In genomic region chr12:10617868-10618267, GRCh38 we compare ENCODE assay signal across 25 cellular contexts. TPM values are rescaled to one million over a fixed set of nuclear protein-coding genes. Genes with fewer than 3 reads are reported as not detected.
DNase-seq lines count a peak whose midpoint lies in the region; ATAC-seq, FAIRE-seq and TF ChIP-seq lines count a peak whose summit lies in the region.
"Had no signal": no experiment of that assay in that cellular context is flagged by ENCODE, and none has a peak within 500 bp of the region (broad histone marks: within the 10 kb centered on the region; RNA-seq: fewer than 3 reads in every experiment).

No MANE protein-coding gene starts in this region.

- no peak overlapping the region for H2BK15ac ChIP-seq in H1 (ENCODE audit: low read length)

- TF ChIP-seq POLR2A in H1 (IDR thresholded peaks at IDR 0.05; ENCODE audit: control extremely low read depth in 1 of 2, low read depth in 2 of 2, low read length in 2 of 2), result no peak

- H4K8ac ChIP-seq in H1 (ENCODE audit: extremely low read depth, insufficient read depth, low read length), result no peak overlapping the region
- H4K8ac ChIP-seq in trophoblast cell (ENCODE audit: low read depth, low read length), result no peak overlapping the region

- H3K4ac ChIP-seq in H1 (replicated peaks; ENCODE audit: insufficient read length, low read depth, low read length) (no peak overlapping the region), trophoblast cell (ENCODE audit: low read depth, low read length) (no peak overlapping the region)

- no peak overlapping the region for H2BK5ac ChIP-seq in H1 (ENCODE audit: low read depth, low read length)
- H2BK5ac ChIP-seq in trophoblast cell (ENCODE audit: low read depth, low read length, poor library complexity), result no peak overlapping the region

- 89% methylated on average over 6 of the region's 6 CpGs; no CpG with 5 or more reads in 1 of the 2 experiments for WGBS in H1 (ENCODE audit: extremely low coverage in 1 of 2, insufficient coverage in 1 of 2, insufficient read length in 1 of 2, insufficient replicate concordance in 2 of 2, low coverage in 1 of 2, low lambda C conversion rate in 2 of 2, missing lambda C conversion rate in 1 of 2), 2 experiments
- no CpG with 5 or more reads among the region's 6 CpGs for WGBS in trophoblast cell (ENCODE audit: extremely low coverage, insufficient coverage, insufficient read length)

- H3K9me3 ChIP-seq in RWPE2 (ENCODE audit: severe bottlenecking) (no peaks in the 10 kb centered on the region), H1 (ENCODE audit: insufficient read depth in 2 of 2, low read depth in 1 of 2, low read length in 1 of 2) (no peaks in the 10 kb centered on the region), trophoblast cell (ENCODE audit: insufficient read depth, low read depth, low read length) (no peaks in the 10 kb centered on the region)
- H3K9me3 ChIP-seq: esophagus squamous epithelium had no signal

- no peaks in the 10 kb centered on the region for H3K27me3 Mint-ChIP-seq in osteocyte (ENCODE audit: unreplicated experiment)
- H3K27me3 Mint-ChIP-seq: effector memory CD8-positive, alpha-beta T cell had no signal

- H3K27ac ChIP-seq in RWPE2 (ENCODE audit: poor library complexity, severe bottlenecking) (peak overlapping the region; percentile 19), H1 (ENCODE audit: low read depth, low read length) (no peak overlapping the region), trophoblast cell (ENCODE audit: low read depth, low read length) (no peak overlapping the region)
- H3K27ac ChIP-seq: esophagus squamous epithelium had no signal

- H2AK5ac ChIP-seq in H1 (ENCODE audit: low read depth, low read length) (no peak overlapping the region), trophoblast cell (ENCODE audit: low read length) (no peak overlapping the region)

- peaks cover 15% of the 10 kb centered on the region for H3K4me1 Mint-ChIP-seq in osteocyte (ENCODE audit: unreplicated experiment)

- ATAC-seq in RWPE2 (ENCODE audit: low read depth) (no peak), GM18861 (IDR thresholded peaks at IDR 0.05; ENCODE audit: unreplicated experiment) (no peak)
- ATAC-seq: activated naive CD4-positive, alpha-beta T cell treated with anti-CD3 and anti-CD28 coated beads, Interleukin-2, amount 50 U/mL, for 72 hours; CD8-positive, alpha-beta T cell; effector memory CD8-positive, alpha-beta T cell; natural killer cell had no signal

- no peak overlapping the region for H3K56ac ChIP-seq in H1 (replicated peaks; ENCODE audit: insufficient read length, low read depth, low read length)

- peak overlapping the region; percentile 19 for H3K27ac Mint-ChIP-seq in osteocyte (ENCODE audit: unreplicated experiment)
- H3K27ac Mint-ChIP-seq: activated naive CD4-positive, alpha-beta T cell treated with anti-CD3 and anti-CD28 coated beads, Interleukin-2, amount 50 U/mL, for 72 hours; CD8-positive, alpha-beta T cell; effector memory CD8-positive, alpha-beta T cell; IgD-negative memory B cell; natural killer cell; T-helper 1 cell treated with Interleukin-12 subunit alpha and Interleukin-12 subunit beta and Interleukin-4 antibody, amounts not matched to agents 30 μg/mL and 1 μg/mL, for 36 hours had no signal

- H2BK120ac ChIP-seq in H1 (replicated peaks; ENCODE audit: low read depth, low read length) (no peak overlapping the region), trophoblast cell (ENCODE audit: insufficient read depth, low read length, poor library complexity) (no peak overlapping the region)

- no peak overlapping the region for H3K4me3 Mint-ChIP-seq in osteocyte (ENCODE audit: unreplicated experiment)
- H3K4me3 Mint-ChIP-seq: CD8-positive, alpha-beta T cell; effector memory CD8-positive, alpha-beta T cell; IgD-negative memory B cell; natural killer cell; T-helper 1 cell treated with Interleukin-12 subunit alpha and Interleukin-12 subunit beta and Interleukin-4 antibody, amounts not matched to agents 30 μg/mL and 1 μg/mL, for 36 hours had no signal

- no peak for TF ChIP-seq CTCF in RWPE2 (IDR thresholded peaks at IDR 0.05; ENCODE audit: poor library complexity, severe bottlenecking)
- no peak for TF ChIP-seq CTCF in H1 (IDR thresholded peaks at IDR 0.05; ENCODE audit: control extremely low read depth in 1 of 3, insufficient read depth in 1 of 3, low read depth in 1 of 3, low read length in 3 of 3)
- TF ChIP-seq CTCF in osteocyte (IDR thresholded peaks at IDR 0.05), result no peak

- H4K20me1 ChIP-seq in H1 (replicated peaks in 1 of 2; ENCODE audit: control insufficient read depth in 1 of 2, insufficient read depth in 2 of 2, low read length in 2 of 2), result no peaks in the 10 kb centered on the region

- H3K4me2 ChIP-seq in H1 (ENCODE audit: insufficient read depth in 1 of 2, low read depth in 2 of 2, low read length in 2 of 2) (no peak overlapping the region), trophoblast cell (ENCODE audit: low read length) (no peak overlapping the region)

- no peak overlapping the region for H3K9ac ChIP-seq in H1 (replicated peaks in 1 of 4; ENCODE audit: extremely low read depth in 1 of 4, low read depth in 3 of 4, low read length in 3 of 4)
- H3K9ac ChIP-seq in trophoblast cell (ENCODE audit: low read length), result no peak overlapping the region

- no peaks in the 10 kb centered on the region for H3K23me2 ChIP-seq in H1 (ENCODE audit: low read depth, low read length)

- H3K18ac ChIP-seq in H1 (ENCODE audit: extremely low read depth, low read length) (no peak overlapping the region), trophoblast cell (ENCODE audit: low read length) (no peak overlapping the region)

- H4K91ac ChIP-seq in H1 (replicated peaks; ENCODE audit: insufficient read length, low read length) (no peak overlapping the region), trophoblast cell (ENCODE audit: low read depth, low read length) (no peak overlapping the region)

- POLR2A ChIA-PET in H1 (lab: Charles Lee; ENCODE audit: partially characterized antibody), result no interaction called here

- H4K5ac ChIP-seq in H1 (ENCODE audit: insufficient read length, low read depth, low read length), result no peak overlapping the region

- CTCF ChIA-PET in H1 (lab: Charles Lee; ENCODE audit: partially characterized antibody), result interaction anchor here (0.9 kb wide), 1 partner anchor 10 kb away, joined by 3 read pairs; no protein-coding TSS in a partner anchor

- H3K4me3 ChIP-seq in RWPE2 (ENCODE audit: severe bottlenecking) (no peak overlapping the region), H1 (ENCODE audit: extremely low read depth in 1 of 4, insufficient read depth in 2 of 4, low read depth in 3 of 4, low read length in 4 of 4) (no peak overlapping the region), trophoblast cell (ENCODE audit: low read depth, low read length) (no peak overlapping the region)
- H3K4me3 ChIP-seq: esophagus squamous epithelium had no signal

- H3K9me3 Mint-ChIP-seq in osteocyte (ENCODE audit: unreplicated experiment), result no peaks in the 10 kb centered on the region
- H3K9me3 Mint-ChIP-seq: activated naive CD4-positive, alpha-beta T cell treated with anti-CD3 and anti-CD28 coated beads, Interleukin-2, amount 50 U/mL, for 72 hours; CD8-positive, alpha-beta T cell; effector memory CD8-positive, alpha-beta T cell; natural killer cell; T-helper 1 cell treated with Interleukin-12 subunit alpha and Interleukin-12 subunit beta and Interleukin-4 antibody, amounts not matched to agents 30 μg/mL and 1 μg/mL, for 36 hours had no signal

- no peak overlapping the region for H4K12ac ChIP-seq in trophoblast cell (ENCODE audit: low read depth, low read length)

- H3K36me3 Mint-ChIP-seq in osteocyte (ENCODE audit: unreplicated experiment), result no peaks in the 10 kb centered on the region
- H3K36me3 Mint-ChIP-seq: IgD-negative memory B cell had no signal

- H3K36me3 ChIP-seq in RWPE2 (ENCODE audit: low read depth) (no peaks in the 10 kb centered on the region), H1 (ENCODE audit: control insufficient read depth in 2 of 4, insufficient read depth in 4 of 4, low read length in 3 of 4) (no peaks in the 10 kb centered on the region), trophoblast cell (ENCODE audit: control insufficient read depth in 1 of 2, insufficient read depth in 2 of 2, low read length in 2 of 2) (no peaks in the 10 kb centered on the region)

- no peak overlapping the region for H3K14ac ChIP-seq in H1 (ENCODE audit: insufficient read length)
- no peak overlapping the region for H3K14ac ChIP-seq in trophoblast cell (ENCODE audit: low read length)

- no peak for TF ChIP-seq EP300 in H1 (IDR thresholded peaks at IDR 0.05; ENCODE audit: borderline replicate concordance in 1 of 2, low read depth in 2 of 2, low read length in 2 of 2)

- H2BK20ac ChIP-seq in H1 (ENCODE audit: low read length), result no peak overlapping the region

- H2AFZ ChIP-seq in H1 (ENCODE audit: low read length) (0 out of 2 replicates have a peak overlapping the region, but pooled peaks have one; percentile 9), trophoblast cell (ENCODE audit: insufficient read depth, low read length, poor library complexity) (no peak overlapping the region)

- H3K27me3 ChIP-seq in RWPE2 (ENCODE audit: insufficient read depth, poor library complexity, severe bottlenecking) (no peaks in the 10 kb centered on the region), H1 (replicated peaks in 1 of 4; ENCODE audit: control insufficient read depth in 3 of 4, extremely low read depth in 1 of 4, insufficient read depth in 3 of 4, low read length in 3 of 4) (no peaks in the 10 kb centered on the region), trophoblast cell (ENCODE audit: insufficient read depth, low read length) (no peaks in the 10 kb centered on the region)
- H3K27me3 ChIP-seq: esophagus squamous epithelium had no signal

- TF ChIP-seq RAD21 in H1 (IDR thresholded peaks at IDR 0.05 in 1 of 2, conservative IDR thresholded peaks at IDR 0.05 in 1 of 2; ENCODE audit: low read depth in 2 of 2, low read length in 2 of 2), result no peak

- DNase-seq in Ammon's horn (ENCODE audit: low spot score) (peak; percentile 19), RWPE2 (ENCODE audit: low spot score) (no peak), H1 (ENCODE audit: low read depth in 1 of 2, low spot score in 2 of 2) (no peak), osteocyte (ENCODE audit: extremely low spot score, unreplicated experiment) (no peak), trophoblast cell (no peak), UCSD-AML1 (lab: John Stamatoyannopoulos, UW; ENCODE audit: unreplicated experiment) (no peak)
- no peak for DNase-seq in activated CD4-positive, CD25-positive, alpha-beta regulatory T cell treated with anti-CD3 and anti-CD28 coated beads, Interleukin-2, amount 50 U/mL, for 72 hours
- DNase-seq: activated CD4-positive, alpha-beta T cell treated with anti-CD3 and anti-CD28 coated beads, Interleukin-2, amount 50 U/mL, for 1 hour; CD8-positive, alpha-beta T cell; DMS153; effector memory CD8-positive, alpha-beta T cell; esophagus squamous epithelium; GDM1; MM.1S; natural killer cell; NCI-H146; NCI-H2171; NCI-H526; SHP77 treated with DMSO at 0.1 percent for 48 hours; substantia nigra had no signal

- H3K79me1 ChIP-seq in H1 (ENCODE audit: low read depth, low read length), result no peaks in the 10 kb centered on the region
- peaks cover 2% of the 10 kb centered on the region for H3K79me1 ChIP-seq in trophoblast cell (ENCODE audit: low read length)

- H3K4me1 ChIP-seq in RWPE2 (ENCODE audit: insufficient read depth, poor library complexity, severe bottlenecking) (peaks cover 8% of the 10 kb centered on the region), H1 (replicated peaks in 1 of 4; ENCODE audit: control insufficient read depth in 3 of 4, insufficient read depth in 4 of 4, low read length in 3 of 4) (peaks cover 0 to 3% (median 0%) of the 10 kb centered on the region in 4 experiments; a peak in 2 of 7 replicates), trophoblast cell (ENCODE audit: control insufficient read depth in 1 of 2, insufficient read depth in 2 of 2, low read length in 2 of 2) (no peaks in the 10 kb centered on the region)

- H3K23ac ChIP-seq in H1 (ENCODE audit: insufficient read length), result no peak overlapping the region
- H3K23ac ChIP-seq in trophoblast cell (ENCODE audit: low read length), result no peak overlapping the region

- peaks cover 0 to 5% of the 10 kb centered on the region in 2 experiments; a peak in 2 of 4 replicates for H3K79me2 ChIP-seq in H1 (ENCODE audit: control insufficient read depth in 1 of 2, insufficient read depth in 2 of 2, low read length in 2 of 2)
- peaks cover 2% of the 10 kb centered on the region for H3K79me2 ChIP-seq in trophoblast cell (ENCODE audit: control insufficient read depth, insufficient read depth, low read length, poor library complexity)

- H2BK12ac ChIP-seq in H1 (ENCODE audit: low read depth, low read length), result no peak overlapping the region
- no peak overlapping the region for H2BK12ac ChIP-seq in trophoblast cell (ENCODE audit: low read length)

- FAIRE-seq in H1 (lab: Jason Lieb, UNC), result no peak
- FAIRE-seq: GM18507 had no signal

RNA-seq across cellular contexts. Expression of gene MAGOHB, which starts 4.5 kb away (rescaled TPM):
- total RNA-seq in H1 (2021; fragmentation: NEBNext Ultra II Directional; extraction: Animal tissue kit (Norgen Biotek cat#: 25700)), result 51.9 and 53.7 TPM in 2 replicates
- 6.6 and 21.5 TPM in 2 replicates for polyA plus RNA-seq in H1 (2011; rRNA removed)
- polyA plus RNA-seq in H1 (2011; cell fraction: cytosol; rRNA removed), result 23.5 TPM
- 3.8 TPM for polyA plus RNA-seq in H1 (2011; cell fraction: nucleus; rRNA removed)
- 38.7 to 51.8 TPM (median 45.4 TPM) in 4 replicates for polyA plus RNA-seq in H1 (2012, experiment 1 of 2)
- polyA plus RNA-seq in H1 (2012, experiment 2 of 2), result 10.9 TPM
- polyA plus RNA-seq in H1 (2013, experiment 1 of 2), result 33.3 TPM
- polyA plus RNA-seq in H1 (2013, experiment 2 of 2), result 36.7 TPM
- 12.0 and 12.1 TPM in 2 replicates for polyA minus RNA-seq in H1 (2011; rRNA and poly(A)+ RNA removed)
- 7.5 TPM for polyA minus RNA-seq in H1 (2011; cell fraction: cytosol; rRNA and poly(A)+ RNA removed)
- 45.9 TPM for polyA minus RNA-seq in H1 (2011; cell fraction: nucleus; rRNA and poly(A)+ RNA removed)
- total RNA-seq in osteocyte, result 26.8 and 28.1 TPM in 2 replicates
- 32.1 TPM in 2 replicates for polyA plus RNA-seq in trophoblast cell (2013)

RNA-seq across cellular contexts. Expression of gene STYK1, which starts 56.0 kb away (rescaled TPM):
- 1.1 and 1.6 TPM in 2 replicates for total RNA-seq in H1 (2021; fragmentation: NEBNext Ultra II Directional; extraction: Animal tissue kit (Norgen Biotek cat#: 25700))
- polyA plus RNA-seq in H1 (2011; rRNA removed), result 0.38 and 0.61 TPM in 2 replicates
- 0.90 TPM for polyA plus RNA-seq in H1 (2011; cell fraction: cytosol; rRNA removed)
- polyA plus RNA-seq in H1 (2011; cell fraction: nucleus; rRNA removed), result 4.0 TPM
- polyA plus RNA-seq in H1 (2012, experiment 1 of 2), result 0.53 to 2.2 TPM (median 1.4 TPM) in 4 replicates
- 0.16 TPM for polyA plus RNA-seq in H1 (2012, experiment 2 of 2)
- 1.1 TPM for polyA plus RNA-seq in H1 (2013, experiment 1 of 2)
- polyA plus RNA-seq in H1 (2013, experiment 2 of 2), result 1.5 TPM
- 1.5 and 3.2 TPM in 2 replicates for polyA minus RNA-seq in H1 (2011; rRNA and poly(A)+ RNA removed)
- not detected for polyA minus RNA-seq in H1 (2011; cell fraction: cytosol; rRNA and poly(A)+ RNA removed)
- polyA minus RNA-seq in H1 (2011; cell fraction: nucleus; rRNA and poly(A)+ RNA removed), result 2.5 TPM
- 0.48 TPM in 1 of 2 replicates, not detected in the other for total RNA-seq in osteocyte
- polyA plus RNA-seq in trophoblast cell (2013), result 1.7 and 1.8 TPM in 2 replicates
- polyA plus RNA-seq: IgD-negative memory B cell had no signal
